ENCODE assay signal across 1 cellular context in genomic region chr5:134594336-134594735, GRCh38.
TF ChIP-seq lines count a peak whose summit lies in the region.

No MANE protein-coding gene starts in this region.

TF ChIP-seq in HepG2, 621 proteins besides CTCF, POLR2A, EP300 and RAD21 (continued from another document and continues in another):
- TF ChIP-seq UBTF (CRISPR knock-in tag; IDR thresholded peaks at IDR 0.05) (no peak), CREB3 (CRISPR knock-in tag; IDR thresholded peaks at IDR 0.05) (no peak), MXD4 (CRISPR knock-in tag; IDR thresholded peaks at IDR 0.05) (no peak), ZNF317 (CRISPR knock-in tag; IDR thresholded peaks at IDR 0.05) (no peak), YY1 (IDR thresholded peaks at IDR 0.05; ENCODE audit: insufficient read depth, insufficient replicate concordance, low read depth, low read length) (no peak), ATF4 (CRISPR knock-in tag; IDR thresholded peaks at IDR 0.05) (no peak), TARDBP (CRISPR knock-in tag; IDR thresholded peaks at IDR 0.05) (no peak), ZNF431 (CRISPR knock-in tag; IDR thresholded peaks at IDR 0.05; ENCODE audit: borderline replicate concordance, low read depth) (no peak), STAG1 (CRISPR knock-in tag; IDR thresholded peaks at IDR 0.05) (no peak), ZNF564 (CRISPR knock-in tag; IDR thresholded peaks at IDR 0.05) (no peak), TCF7L2 (IDR thresholded peaks at IDR 0.05; ENCODE audit: low read depth, low read length) (no peak), ZNF563 (CRISPR knock-in tag; IDR thresholded peaks at IDR 0.05) (no peak), POLR2AphosphoS5 (IDR thresholded peaks at IDR 0.05; ENCODE audit: low read depth, low read length) (no peak), ZNF569 (CRISPR knock-in tag; IDR thresholded peaks at IDR 0.05; ENCODE audit: borderline replicate concordance) (no peak), ASH2L (IDR thresholded peaks at IDR 0.05; ENCODE audit: insufficient read length, low read depth, low read length) (no peak), ZNF292 (CRISPR knock-in tag; IDR thresholded peaks at IDR 0.05; ENCODE audit: borderline replicate concordance, low read depth) (peak; percentile 37), ZKSCAN5 (CRISPR knock-in tag; IDR thresholded peaks at IDR 0.05) (no peak), ZNF562 (CRISPR knock-in tag; IDR thresholded peaks at IDR 0.05; ENCODE audit: borderline replicate concordance) (no peak), ZNF468 (CRISPR knock-in tag; IDR thresholded peaks at IDR 0.05) (no peak), KAT2B (IDR thresholded peaks at IDR 0.05; ENCODE audit: borderline replicate concordance, low read depth, low read length) (no peak), ZNF841 (CRISPR knock-in tag; IDR thresholded peaks at IDR 0.05; ENCODE audit: borderline replicate concordance) (no peak), ZNF607 (CRISPR knock-in tag; IDR thresholded peaks at IDR 0.05; ENCODE audit: borderline replicate concordance) (no peak), PAF1 (CRISPR knock-in tag; IDR thresholded peaks at IDR 0.05) (no peak), ZNF496 (CRISPR knock-in tag; IDR thresholded peaks at IDR 0.05; ENCODE audit: insufficient replicate concordance) (no peak), KMT2B (CRISPR knock-in tag; IDR thresholded peaks at IDR 0.05) (no peak), ZNF7 (CRISPR knock-in tag; IDR thresholded peaks at IDR 0.05) (no peak), NCOR1 (IDR thresholded peaks at IDR 0.05; ENCODE audit: borderline replicate concordance, low read length) (no peak), ZNF703 (CRISPR knock-in tag; IDR thresholded peaks at IDR 0.05; ENCODE audit: borderline replicate concordance) (no peak), TFDP1 (CRISPR knock-in tag; IDR thresholded peaks at IDR 0.05; ENCODE audit: borderline replicate concordance) (no peak), SMYD3 (CRISPR knock-in tag; IDR thresholded peaks at IDR 0.05) (no peak), ZNF142 (CRISPR knock-in tag; IDR thresholded peaks at IDR 0.05) (no peak), CCAR2 (optimal IDR thresholded peaks at IDR 0.05; ENCODE audit: low read depth, low read length) (no peak), ZNF891 (CRISPR knock-in tag; IDR thresholded peaks at IDR 0.05) (no peak), TCF12 (IDR thresholded peaks at IDR 0.05) (no peak), TCF12 (CRISPR knock-in tag; IDR thresholded peaks at IDR 0.05) (no peak), ZNF883 (CRISPR knock-in tag; IDR thresholded peaks at IDR 0.05; ENCODE audit: not compliant biosample characterization) (no peak), KDM3A (CRISPR knock-in tag; IDR thresholded peaks at IDR 0.05; ENCODE audit: low read depth) (0 out of 2 replicates have a peak, but pooled peaks have one; percentile 52), ARID3A (IDR thresholded peaks at IDR 0.05; ENCODE audit: low read depth, low read length) (no peak), DMTF1 (CRISPR knock-in tag; IDR thresholded peaks at IDR 0.05) (no peak), NPAS2 (CRISPR knock-in tag; IDR thresholded peaks at IDR 0.05; ENCODE audit: borderline replicate concordance) (no peak), BORCS8-MEF2B (CRISPR knock-in tag; IDR thresholded peaks at IDR 0.05) (no peak), PRDM10 (CRISPR knock-in tag; IDR thresholded peaks at IDR 0.05; ENCODE audit: low read depth) (0 out of 2 replicates have a peak, but pooled peaks have one; percentile 39), CBFB (CRISPR knock-in tag; IDR thresholded peaks at IDR 0.05) (no peak), SOX13 (IDR thresholded peaks at IDR 0.05) (no peak), SOX13 (CRISPR knock-in tag; conservative IDR thresholded peaks at IDR 0.05 in 1 of 2, IDR thresholded peaks at IDR 0.05 in 1 of 2) (peak in 1 of 2 experiments; percentile 17; a peak in 1 of 4 replicates), ZNF30 (CRISPR knock-in tag; IDR thresholded peaks at IDR 0.05) (no peak)
